ENCODE assay signal across 17 cellular contexts in the genomic region with DNA sequence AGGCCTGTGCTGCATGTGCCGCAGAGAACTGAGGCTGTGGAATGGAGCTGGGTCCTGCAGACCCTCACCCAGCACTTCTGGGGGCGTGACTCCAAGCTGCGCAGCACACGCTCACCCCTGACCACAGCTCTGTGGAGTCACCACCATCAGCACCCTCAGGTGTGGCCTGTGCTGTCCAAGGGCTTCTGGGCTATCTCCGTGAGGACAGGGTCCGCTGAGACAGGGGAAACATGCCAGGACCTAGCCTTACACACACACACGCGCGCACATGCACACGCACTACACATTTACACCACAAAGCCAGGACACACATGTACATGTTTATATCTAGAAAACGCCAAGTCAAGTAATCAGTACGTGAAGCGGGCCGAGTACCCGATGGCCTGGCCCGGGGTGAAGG. TPM values are rescaled to one million over a fixed set of nuclear protein-coding genes. Genes with fewer than 3 reads are reported as not detected.
DNase-seq lines count a peak whose midpoint lies in the region; ATAC-seq, FAIRE-seq and TF ChIP-seq lines count a peak whose summit lies in the region.
"Had no signal": no experiment of that assay in that cellular context is flagged by ENCODE, and none has a peak within 500 bp of the region (broad histone marks: within the 10 kb centered on the region; RNA-seq: fewer than 3 reads in every experiment).

No MANE protein-coding gene starts in this region.

- H3K9me1 ChIP-seq in K562 (ENCODE audit: control insufficient read depth, insufficient read depth, low read length) = peaks cover 4% of the 10 kb centered on the region

- no peak for ATAC-seq in Right ventricle myocardium inferior
- no peak for ATAC-seq in K562
- ATAC-seq in lower lobe of right lung = peak in 1 of 2 donors; percentile 12
- ATAC-seq in GM21360 (IDR thresholded peaks at IDR 0.05; ENCODE audit: unreplicated experiment) = no peak

- no TSS peak for BruUV-seq in K562 (replicated peaks; lab: Mats Ljungman, UMichigan)

- CTCF ChIA-PET in K562 (lab: Yijun Ruan, JAX; ENCODE audit: low intra/inter-chr PET ratio) = no interaction called here

- no peak for TF ChIP-seq POLR2A in K562 (conservative IDR thresholded peaks at IDR 0.05)

- TF ChIP-seq CTCF in K562 (IDR thresholded peaks at IDR 0.05 in 2 of 3, conservative IDR thresholded peaks at IDR 0.05 in 1 of 3; ENCODE audit: insufficient read depth in 2 of 3, low read depth in 1 of 3, low read length in 3 of 3) (no peak), lower lobe of right lung (IDR thresholded peaks at IDR 0.05) (no peak)

- WGBS in K562 (ENCODE audit: insufficient coverage, low coverage, missing lambda C conversion rate) = 95% methylated on average over 16 of the region's 16 CpGs

- DNase-seq in cardiac septum (ENCODE audit: low spot score) = peak; percentile 44
- no peak for DNase-seq in Right ventricle myocardium inferior (ENCODE audit: missing footprints)
- no peak for DNase-seq in K562 (ENCODE audit: extremely low read depth in 1 of 4, low spot score in 3 of 4)
- peak; percentile 28 for DNase-seq in lower lobe of right lung
- DNase-seq in mesenteric fat pad (ENCODE audit: low spot score) = no peak
- DNase-seq in NCI-H2171 treated with DMSO at 0.1 percent for 48 hours (lab: John Stamatoyannopoulos, UW) = no peak
- no peak for DNase-seq in HUDEP-2 (lab: John Stamatoyannopoulos, UW; ENCODE audit: unreplicated experiment in 76 of 76)
- DNase-seq: CD8-positive, alpha-beta memory T cell; DMS 273 treated with DMSO at 0.1 percent for 48 hours; GF-D8; NCI-H1105 treated with DMSO at 0.1 percent for 48 hours; NCI-H187; NCI-H446; PC-3 had no signal

- TF ChIP-seq RAD21 in K562 (CRISPR knock-in tag; conservative IDR thresholded peaks at IDR 0.05 in 1 of 2, IDR thresholded peaks at IDR 0.05 in 1 of 2) = no peak

- POLR2A ChIA-PET in K562 (lab: Yijun Ruan, JAX) = interaction anchor here (0.6 to 3.1 kb wide), 5 partner anchors 9 to 20 kb away, joined by 3 to 16 read pairs (median 3); no protein-coding TSS in a partner anchor

- H3K9ac ChIP-seq in K562 (ENCODE audit: insufficient read depth in 1 of 2, low read depth in 2 of 2, low read length in 2 of 2) = no peak overlapping the region

- H4K20me1 ChIP-seq in K562 (replicated peaks; ENCODE audit: control insufficient read depth, insufficient read depth, low read length) = no peaks in the 10 kb centered on the region

- H3K4me2 ChIP-seq in K562 (ENCODE audit: insufficient read depth, low read length) = no peak overlapping the region

- H3K36me3 ChIP-seq in K562 (ENCODE audit: control insufficient read depth, insufficient read depth, low read length) = peaks cover 77% of the 10 kb centered on the region
- peaks cover 75% of the 10 kb centered on the region for H3K36me3 ChIP-seq in lower lobe of right lung

- no peak overlapping the region for H3K27ac ChIP-seq in K562 (ENCODE audit: extremely low read depth, low read depth, low read length)
- H3K27ac ChIP-seq in lower lobe of right lung = no peak overlapping the region

- FAIRE-seq in K562 (lab: Jason Lieb, UNC) = no peak
- FAIRE-seq: GM12892 had no signal

- peaks cover 0 to 14% of the 10 kb centered on the region in 2 experiments; a peak in 2 of 5 replicates for H3K4me1 ChIP-seq in K562 (replicated peaks in 1 of 2; ENCODE audit: control insufficient read depth in 2 of 2, insufficient read depth in 2 of 2, low read length in 2 of 2)
- H3K4me1 ChIP-seq in lower lobe of right lung = no peaks in the 10 kb centered on the region

- TF ChIP-seq EP300 in K562 (IDR thresholded peaks at IDR 0.05; ENCODE audit: low read length) = no peak

- no peaks in the 10 kb centered on the region for H3K79me2 ChIP-seq in K562 (ENCODE audit: control insufficient read depth, insufficient read depth, low read length)

- H3K9me3 ChIP-seq in K562 (replicated peaks; ENCODE audit: control insufficient read depth, insufficient read depth, low read depth, low read length) (no peaks in the 10 kb centered on the region), lower lobe of right lung (no peaks in the 10 kb centered on the region)
- H3K9me3 ChIP-seq: BLaER1 treated with 17β-estradiol and CSF1 and Interleukin-3, amounts not matched to agents 10 nM and 100 nM had no signal

- no peaks in the 10 kb centered on the region for H3K27me3 ChIP-seq in K562 (ENCODE audit: control insufficient read depth in 2 of 2, insufficient read depth in 2 of 2, low read length in 2 of 2)
- no peaks in the 10 kb centered on the region for H3K27me3 ChIP-seq in lower lobe of right lung (ENCODE audit: low read depth)
- H3K27me3 ChIP-seq: BLaER1 treated with 17β-estradiol and CSF1 and Interleukin-3, amounts not matched to agents 10 nM and 100 nM had no signal

- intact Hi-C loops in cardiac septum (cut with DNase I) (no loop called here), Right ventricle myocardium inferior (cut with DNase I) (no loop called here), K562 (cut with micrococcal nuclease) (no loop called here), lower lobe of right lung (cut with DNase I) (no loop called here)

- in situ Hi-C loops in K562 (cut with MboI) = no loop called here

- H2AFZ ChIP-seq in K562 (ENCODE audit: low read depth, low read length) = no peak overlapping the region

- no peak overlapping the region for H3K4me3 ChIP-seq in K562
- no peak overlapping the region for H3K4me3 ChIP-seq in lower lobe of right lung
- H3K4me3 ChIP-seq: BLaER1 treated with 17β-estradiol and CSF1 and Interleukin-3, amounts not matched to agents 10 nM and 100 nM had no signal

RNA-seq across cellular contexts. Expression of a gene that starts 26.8 kb away (rescaled TPM):
- total RNA-seq in cardiac septum (7.8 TPM), Right ventricle myocardium inferior (6.0 TPM), K562 (2014; rRNA removed) (11.1 and 11.2 TPM in 2 replicates), K562 (2014; rRNA removed; fragmentation: Illumina TruSeq; extraction: Trizol) (7.4 and 7.9 TPM in 2 replicates), K562 (2015; rRNA removed; fragmentation: Illumina TruSeq; extraction: Trizol) (9.2 and 10.2 TPM in 2 replicates), K562 (2021) (11.1 and 12.6 TPM in 2 replicates), lower lobe of right lung (8.2 TPM), mesenteric fat pad (10.1 TPM)
- total RNA-seq in K562 (2011; cell fraction: chromatin; rRNA removed; ENCODE audit: low replicate concordance) = 13.1 and 14.9 TPM in 2 replicates
- 7.5 and 9.5 TPM in 2 replicates for total RNA-seq in K562 (2011; cell fraction: nucleolus; rRNA removed)
- total RNA-seq in K562 (2011; cell fraction: nucleoplasm; rRNA removed) = 8.6 and 8.8 TPM in 2 replicates
- polyA plus RNA-seq in K562 (2011; rRNA removed) (8.5 and 12.2 TPM in 2 replicates), K562 (2014; fragmentation: Illumina TruSeq; extraction: Trizol) (5.9 and 7.9 TPM in 2 replicates), K562 (2014; fragmentation: Nextera tagmentation; extraction: Ambion mirVana) (1 to 10 TPM in 1 of 2 experiments, under 1 TPM in 1; 1.00 to 1.1 TPM), K562 (2014; rRNA removed) (9.1 and 10.5 TPM in 2 replicates)
- 4.3 and 4.4 TPM in 2 replicates for polyA plus RNA-seq in K562 (2011; cell fraction: cytosol; rRNA removed)
- 8.0 and 8.3 TPM in 2 replicates for polyA plus RNA-seq in K562 (2011; cell fraction: nucleus; rRNA removed)
- polyA plus RNA-seq in K562 (2012) = 6.7 and 8.1 TPM in 2 replicates
- 6.6 and 6.8 TPM in 2 replicates for polyA minus RNA-seq in K562 (2011; rRNA and poly(A)+ RNA removed)
- 3.8 and 6.5 TPM in 2 replicates for polyA minus RNA-seq in K562 (2011; cell fraction: cytosol; rRNA and poly(A)+ RNA removed)
- polyA minus RNA-seq in K562 (2011; cell fraction: nucleus; rRNA and poly(A)+ RNA removed) = 1.9 and 3.9 TPM in 2 replicates

RNA-seq across cellular contexts. Expression of a gene that starts 37.9 kb away (rescaled TPM):
- total RNA-seq in cardiac septum = 38.9 TPM
- 33.5 TPM for total RNA-seq in Right ventricle myocardium inferior
- total RNA-seq in K562 (2011; cell fraction: chromatin; rRNA removed; ENCODE audit: low replicate concordance) = 117 and 149 TPM in 2 replicates
- 70.2 and 72.0 TPM in 2 replicates for total RNA-seq in K562 (2011; cell fraction: nucleolus; rRNA removed)
- total RNA-seq in K562 (2011; cell fraction: nucleoplasm; rRNA removed) = 82.5 and 92.1 TPM in 2 replicates
- 31.2 and 36.7 TPM in 2 replicates for total RNA-seq in K562 (2014; rRNA removed)
- 22.2 and 23.4 TPM in 2 replicates for total RNA-seq in K562 (2014; rRNA removed; fragmentation: Illumina TruSeq; extraction: Trizol)
- 26.8 and 27.1 TPM in 2 replicates for total RNA-seq in K562 (2015; rRNA removed; fragmentation: Illumina TruSeq; extraction: Trizol)
- total RNA-seq in K562 (2021) = 38.2 and 43.6 TPM in 2 replicates
- polyA plus RNA-seq in K562 (2011; rRNA removed) = 40.5 and 50.2 TPM in 2 replicates
- 31.2 and 58.5 TPM in 2 replicates for polyA plus RNA-seq in K562 (2011; cell fraction: cytosol; rRNA removed)
- 256 and 286 TPM in 2 replicates for polyA plus RNA-seq in K562 (2011; cell fraction: nucleus; rRNA removed)
- polyA plus RNA-seq in K562 (2012) = 23.7 and 36.2 TPM in 2 replicates
- 37.4 and 37.9 TPM in 2 replicates for polyA plus RNA-seq in K562 (2014; fragmentation: Illumina TruSeq; extraction: Trizol)
- 1 to 10 TPM; 4.4 to 4.8 TPM for polyA plus RNA-seq in K562 (2014; fragmentation: Nextera tagmentation; extraction: Ambion mirVana)
- 44.3 and 46.8 TPM in 2 replicates for polyA plus RNA-seq in K562 (2014; rRNA removed)
- polyA minus RNA-seq in K562 (2011; rRNA and poly(A)+ RNA removed) = 32.2 and 34.2 TPM in 2 replicates
- polyA minus RNA-seq in K562 (2011; cell fraction: cytosol; rRNA and poly(A)+ RNA removed) = 13.9 and 15.7 TPM in 2 replicates
- polyA minus RNA-seq in K562 (2011; cell fraction: nucleus; rRNA and poly(A)+ RNA removed) = 35.7 and 49.3 TPM in 2 replicates
- total RNA-seq in lower lobe of right lung = 54.6 TPM
- 39.0 TPM for total RNA-seq in mesenteric fat pad

RNA-seq across cellular contexts. Expression of a gene that starts 49.5 kb away (rescaled TPM):
- total RNA-seq in cardiac septum (16.4 TPM), Right ventricle myocardium inferior (16.1 TPM), K562 (2014; rRNA removed) (22.2 and 26.0 TPM in 2 replicates), K562 (2014; rRNA removed; fragmentation: Illumina TruSeq; extraction: Trizol) (21.8 and 23.4 TPM in 2 replicates), K562 (2015; rRNA removed; fragmentation: Illumina TruSeq; extraction: Trizol) (22.4 and 23.0 TPM in 2 replicates), K562 (2021) (29.0 and 31.6 TPM in 2 replicates), lower lobe of right lung (26.2 TPM), mesenteric fat pad (22.6 TPM)
- 26.6 and 28.0 TPM in 2 replicates for total RNA-seq in K562 (2011; cell fraction: chromatin; rRNA removed; ENCODE audit: low replicate concordance)
- total RNA-seq in K562 (2011; cell fraction: nucleolus; rRNA removed) = 15.2 and 19.5 TPM in 2 replicates
- total RNA-seq in K562 (2011; cell fraction: nucleoplasm; rRNA removed) = 23.8 and 32.1 TPM in 2 replicates
- polyA plus RNA-seq in K562 (2011; rRNA removed) (24.6 and 26.3 TPM in 2 replicates), K562 (2014; fragmentation: Illumina TruSeq; extraction: Trizol) (22.2 TPM in 2 replicates), K562 (2014; fragmentation: Nextera tagmentation; extraction: Ambion mirVana) (10 to 100 TPM in 1 of 2 experiments, 1 to 10 TPM in 1; 7.5 to 12.9 TPM), K562 (2014; rRNA removed) (24.9 and 25.7 TPM in 2 replicates)
- 20.8 and 25.4 TPM in 2 replicates for polyA plus RNA-seq in K562 (2011; cell fraction: cytosol; rRNA removed)
- polyA plus RNA-seq in K562 (2011; cell fraction: nucleus; rRNA removed) = 19.8 and 21.7 TPM in 2 replicates
- polyA plus RNA-seq in K562 (2012) = 21.3 and 23.2 TPM in 2 replicates
- 31.4 and 32.6 TPM in 2 replicates for polyA minus RNA-seq in K562 (2011; rRNA and poly(A)+ RNA removed)
- polyA minus RNA-seq in K562 (2011; cell fraction: cytosol; rRNA and poly(A)+ RNA removed) = 15.6 and 17.0 TPM in 2 replicates
- polyA minus RNA-seq in K562 (2011; cell fraction: nucleus; rRNA and poly(A)+ RNA removed) = 6.1 and 10.0 TPM in 2 replicates

Comparison
In these comparisons a context has a peak if more than half of its experiments do, and no peak if none do; other contexts are left out.
1. DNase-seq: peak in cardiac septum (single experiment) and lower lobe of right lung (single experiment); none in Right ventricle myocardium inferior (single experiment), K562 (0 of 4), mesenteric fat pad (single experiment), NCI-H2171 treated with DMSO at 0.1 percent for 48 hours (single experiment) and HUDEP-2 (0 of 76).